In genomic region chr12:56137853-56138571, GRCh38 we compare ENCODE assay signal across 13 cellular contexts. TPM values are rescaled to one million over a fixed set of nuclear protein-coding genes. Genes with fewer than 3 reads are reported as not detected.
DNase-seq lines count a peak whose midpoint lies in the region; ATAC-seq, FAIRE-seq and TF ChIP-seq lines count a peak whose summit lies in the region.
"Had no signal": no experiment of that assay in that cellular context is flagged by ENCODE, and none has a peak within 500 bp of the region (broad histone marks: within the 10 kb centered on the region; RNA-seq: fewer than 3 reads in every experiment).

No MANE protein-coding gene starts in this region.

- no peak for DNase-seq in CD4-positive, alpha-beta memory T cell
- no peak for DNase-seq in HCT116 (ENCODE audit: low read depth, low spot score)
- DNase-seq in K562 (ENCODE audit: extremely low read depth in 1 of 4, low spot score in 3 of 4), result no peak
- DNase-seq in NCI-H1436 treated with DMSO at 0.1 percent for 48 hours (lab: John Stamatoyannopoulos, UW), result no peak
- DNase-seq in left colon, result no peak
- DNase-seq: activated CD8-positive, alpha-beta memory T cell treated with anti-CD3 and anti-CD28 coated beads for 24 hours; foreskin fibroblast; NCI-H1694; NCI-H446 treated with DMSO at 0.1 percent for 48 hours; SJCRH30; stimulated activated CD4-positive, alpha-beta T cell treated with anti-CD3 and anti-CD28 coated beads, Interleukin-15, amount 100 ng/mL, for 24 hours had no signal

- peak overlapping the region in 7 of 8 donors; percentile 19 to 84 (median 74) for H3K4me3 Mint-ChIP-seq in CD4-positive, alpha-beta memory T cell
- H3K4me3 Mint-ChIP-seq: central memory CD8-positive, alpha-beta T cell had no signal

- H3K36me3 ChIP-seq in CD4-positive, alpha-beta memory T cell (ENCODE audit: insufficient read depth, low read length), result peaks cover 83% of the 10 kb centered on the region
- peaks cover 40 to 70% of the 10 kb centered on the region in 2 experiments for H3K36me3 ChIP-seq in HCT116 (ENCODE audit: control insufficient read depth in 1 of 2, insufficient read depth in 2 of 2, low read length in 2 of 2)
- peaks cover 92% of the 10 kb centered on the region for H3K36me3 ChIP-seq in K562 (ENCODE audit: control insufficient read depth, insufficient read depth, low read length)

- H3K27ac ChIP-seq in CD4-positive, alpha-beta memory T cell (ENCODE audit: low read depth, low read length), result peak overlapping the region; percentile 22
- H3K27ac ChIP-seq in HCT116 (ENCODE audit: low read depth, low read length) (no peak overlapping the region), K562 (ENCODE audit: extremely low read depth, low read depth, low read length) (no peak overlapping the region)
- H3K27ac ChIP-seq: BLaER1 treated with 17β-estradiol and CSF1 and Interleukin-3, amounts not matched to agents 10 nM and 100 nM; SJCRH30 had no signal

- no peaks in the 10 kb centered on the region for H3K9me3 ChIP-seq in CD4-positive, alpha-beta memory T cell (ENCODE audit: control insufficient read depth in 1 of 2, low read length in 2 of 2)
- H3K9me3 ChIP-seq in HCT116 (ENCODE audit: control insufficient read depth in 1 of 2, insufficient read depth in 1 of 2, low read depth in 1 of 2, low read length in 2 of 2) (no peaks in the 10 kb centered on the region), K562 (replicated peaks; ENCODE audit: control insufficient read depth, insufficient read depth, low read depth, low read length) (no peaks in the 10 kb centered on the region)
- H3K9me3 ChIP-seq: BLaER1 treated with 17β-estradiol and CSF1 and Interleukin-3, amounts not matched to agents 10 nM and 100 nM; SJCRH30 had no signal

- no peaks in the 10 kb centered on the region for H3K9me2 ChIP-seq in HCT116 (ENCODE audit: insufficient read depth)

- no peak for FAIRE-seq in K562 (lab: Jason Lieb, UNC)

- no peaks in the 10 kb centered on the region for H3K79me2 ChIP-seq in HCT116 (ENCODE audit: insufficient read depth, low read length)
- H3K79me2 ChIP-seq in K562 (ENCODE audit: control insufficient read depth, insufficient read depth, low read length), result peaks cover 8% of the 10 kb centered on the region; the same call in 1 of the 3 replicates

- H3K9ac ChIP-seq in HCT116 (ENCODE audit: low read length) (no peak overlapping the region), K562 (ENCODE audit: insufficient read depth in 1 of 2, low read depth in 2 of 2, low read length in 2 of 2) (no peak overlapping the region; a peak in 1 of 4 replicates)
- H3K9ac ChIP-seq: BLaER1 treated with 17β-estradiol and CSF1 and Interleukin-3, amounts not matched to agents 10 nM and 100 nM had no signal

- CTCF ChIA-PET in CD4-positive, alpha-beta memory T cell (lab: Charles Lee; ENCODE audit: partially characterized antibody), result interaction anchor here (1.4 to 5.9 kb wide), 4 partner anchors 11 to 51 kb away, joined by 4 to 22 read pairs (median 12); partner anchors contain the start of genes ESYT1, MYL6, SMARCC2 and ZC3H10
- CTCF ChIA-PET in HCT116 (lab: Charles Lee) (no interaction called here), K562 (lab: Yijun Ruan, JAX; ENCODE audit: low intra/inter-chr PET ratio) (no interaction called here)

- TF ChIP-seq POLR2A in HCT116 (IDR thresholded peaks at IDR 0.05; ENCODE audit: borderline replicate concordance, extremely low read depth, insufficient read depth, insufficient read length) (no peak), K562 (conservative IDR thresholded peaks at IDR 0.05) (no peak)

- RAD21 ChIA-PET in HCT116 (lab: Charles Lee; ENCODE audit: low non-redundant PET in 1 of 2, low total read pairs in 2 of 2, uncharacterized antibody in 2 of 2, unreplicated experiment in 2 of 2), result no interaction called here

- H3K27ac Mint-ChIP-seq in CD4-positive, alpha-beta memory T cell, result peak overlapping the region; percentile 77 to 90 (median 86)

- in situ Hi-C loops in K562 (cut with MboI), result no loop called here

- H3K27me3 Mint-ChIP-seq in CD4-positive, alpha-beta memory T cell, result no peaks in the 10 kb centered on the region
- H3K27me3 Mint-ChIP-seq: central memory CD8-positive, alpha-beta T cell had no signal

- H4K20me1 ChIP-seq in HCT116 (ENCODE audit: insufficient read depth), result no peaks in the 10 kb centered on the region
- no peaks in the 10 kb centered on the region; the same call in 1 of the 2 replicates for H4K20me1 ChIP-seq in K562 (replicated peaks; ENCODE audit: control insufficient read depth, insufficient read depth, low read length)

- H3K4me1 ChIP-seq in CD4-positive, alpha-beta memory T cell (ENCODE audit: insufficient read depth, low read length), result peaks cover 74% of the 10 kb centered on the region
- H3K4me1 ChIP-seq in HCT116 (ENCODE audit: control insufficient read depth in 1 of 2, insufficient read depth in 2 of 2, low read length in 2 of 2) (no peaks in the 10 kb centered on the region), K562 (replicated peaks in 1 of 2; ENCODE audit: control insufficient read depth in 2 of 2, insufficient read depth in 2 of 2, low read length in 2 of 2) (no peaks in the 10 kb centered on the region; a peak in 1 of 5 replicates)
- H3K4me1 ChIP-seq: SJCRH30 had no signal

- intact Hi-C loops in CD4-positive, alpha-beta memory T cell (cut with micrococcal nuclease), result no loop called here
- intact Hi-C loops in HCT116 (cut with micrococcal nuclease), result no loop called here
- intact Hi-C loops in K562 (cut with micrococcal nuclease), result no loop called here
- intact Hi-C loops in left colon (cut with DNase I, micrococcal nuclease), result no loop called here

- H3K9me3 Mint-ChIP-seq in CD4-positive, alpha-beta memory T cell, result no peaks in the 10 kb centered on the region
- H3K9me3 Mint-ChIP-seq: central memory CD8-positive, alpha-beta T cell had no signal

- TF ChIP-seq RAD21 in HCT116 (IDR thresholded peaks at IDR 0.05; ENCODE audit: low read depth) (no peak), K562 (CRISPR knock-in tag; conservative IDR thresholded peaks at IDR 0.05 in 1 of 2, IDR thresholded peaks at IDR 0.05 in 1 of 2) (no peak)

- no peak for TF ChIP-seq CTCF in HCT116 (IDR thresholded peaks at IDR 0.05 in 2 of 3, conservative IDR thresholded peaks at IDR 0.05 in 1 of 3; ENCODE audit: borderline replicate concordance in 1 of 3, insufficient read depth in 1 of 3, low read depth in 2 of 3, low read length in 2 of 3)
- TF ChIP-seq CTCF in K562 (IDR thresholded peaks at IDR 0.05 in 2 of 3, conservative IDR thresholded peaks at IDR 0.05 in 1 of 3; ENCODE audit: insufficient read depth in 2 of 3, low read depth in 1 of 3, low read length in 3 of 3), result no peak

- ATAC-seq in HCT116, result no peak
- no peak; the same call in 2 of the 3 replicates for ATAC-seq in K562
- ATAC-seq in left colon, result no peak

- BruUV-seq in HCT116 (replicated peaks; lab: Mats Ljungman, UMichigan) (TSS peak; percentile 4), K562 (replicated peaks; lab: Mats Ljungman, UMichigan) (no TSS peak)

- WGBS in K562 (ENCODE audit: insufficient coverage, low coverage, missing lambda C conversion rate), result 96% methylated on average over 14 of the region's 14 CpGs

- H3K9me1 ChIP-seq in K562 (ENCODE audit: control insufficient read depth, insufficient read depth, low read length), result no peaks in the 10 kb centered on the region

- H3K4me2 ChIP-seq in HCT116 (ENCODE audit: low read length) (no peak overlapping the region), K562 (ENCODE audit: insufficient read depth, low read length) (no peak overlapping the region)
- H3K4me2 ChIP-seq: BLaER1 treated with 17β-estradiol and CSF1 and Interleukin-3, amounts not matched to agents 10 nM and 100 nM had no signal

- no peaks in the 10 kb centered on the region for H3K27me3 ChIP-seq in CD4-positive, alpha-beta memory T cell (ENCODE audit: insufficient read depth, low read length)
- H3K27me3 ChIP-seq in HCT116 (ENCODE audit: insufficient read depth, low read length), result no peaks in the 10 kb centered on the region
- H3K27me3 ChIP-seq in K562 (ENCODE audit: control insufficient read depth in 2 of 2, insufficient read depth in 2 of 2, low read length in 2 of 2), result no peaks in the 10 kb centered on the region
- H3K27me3 ChIP-seq: BLaER1 treated with 17β-estradiol and CSF1 and Interleukin-3, amounts not matched to agents 10 nM and 100 nM; SJCRH30 had no signal

- peaks cover 41 to 72% (median 54%) of the 10 kb centered on the region in 4 donors for H3K4me1 Mint-ChIP-seq in CD4-positive, alpha-beta memory T cell

- H3K36me3 Mint-ChIP-seq in CD4-positive, alpha-beta memory T cell, result peaks cover 74 to 78% of the 10 kb centered on the region in 2 donors

- no peak for TF ChIP-seq EP300 in K562 (IDR thresholded peaks at IDR 0.05; ENCODE audit: low read length)

- POLR2A ChIA-PET in CD4-positive, alpha-beta memory T cell (lab: Charles Lee; ENCODE audit: partially characterized antibody), result interaction anchor here (0.6 to 5.1 kb wide), 10 partner anchors 10 to 1454 kb away, joined by 3 to 63 read pairs (median 6); partner anchors contain the start of genes ESYT1, MYL6, PA2G4 and RPL41
- POLR2A ChIA-PET in HCT116 (lab: Charles Lee), result interaction anchor here (0.9 kb wide), 1 partner anchor 10 kb away, joined by 3 read pairs; the partner anchor contains the start of gene ESYT1
- POLR2A ChIA-PET in K562 (lab: Yijun Ruan, JAX), result interaction anchor here (0.8 to 1.5 kb wide), 5 partner anchors 9 to 133 kb away, joined by 3 to 7 read pairs (median 3); partner anchors contain the start of gene ZC3H10

- H3K4me3 ChIP-seq in CD4-positive, alpha-beta memory T cell (ENCODE audit: low read length in 2 of 2), result no peak overlapping the region
- H3K4me3 ChIP-seq in HCT116 (replicated peaks in 1 of 2; ENCODE audit: low read depth in 1 of 2, low read length in 2 of 2) (no peak overlapping the region), K562 (no peak overlapping the region)
- H3K4me3 ChIP-seq: BLaER1 treated with 17β-estradiol and CSF1 and Interleukin-3, amounts not matched to agents 10 nM and 100 nM; SJCRH30 had no signal

- H2AFZ ChIP-seq in HCT116 (ENCODE audit: low read depth, low read length, poor library complexity, severe bottlenecking) (no peak overlapping the region), K562 (ENCODE audit: low read depth, low read length) (no peak overlapping the region)

RNA-seq across cellular contexts. Expression of gene ESYT1, which starts 9.9 kb away (rescaled TPM):
- 100 to 1,000 TPM; 249 to 258 TPM for total RNA-seq in CD4-positive, alpha-beta memory T cell
- polyA plus RNA-seq in CD4-positive, alpha-beta memory T cell, result 100 to 1,000 TPM; 395 to 690 TPM
- total RNA-seq in HCT116 (2021; ENCODE audit: unreplicated experiment) (80.9 TPM), K562 (2014; rRNA removed) (176 and 237 TPM in 2 replicates), K562 (2014; rRNA removed; fragmentation: Illumina TruSeq; extraction: Trizol) (113 and 132 TPM in 2 replicates), K562 (2015; rRNA removed; fragmentation: Illumina TruSeq; extraction: Trizol) (132 and 133 TPM in 2 replicates), K562 (2021) (237 and 251 TPM in 2 replicates), left colon (10 to 100 TPM; 44.4 to 48.6 TPM)
- polyA plus RNA-seq in HCT116 (2012), result 67.3 and 87.6 TPM in 2 replicates
- total RNA-seq in K562 (2011; cell fraction: chromatin; rRNA removed; ENCODE audit: low replicate concordance), result 495 and 946 TPM in 2 replicates
- total RNA-seq in K562 (2011; cell fraction: nucleolus; rRNA removed), result 651 and 665 TPM in 2 replicates
- total RNA-seq in K562 (2011; cell fraction: nucleoplasm; rRNA removed), result 590 and 653 TPM in 2 replicates
- polyA plus RNA-seq in K562 (2011; rRNA removed) (164 and 228 TPM in 2 replicates), K562 (2014; fragmentation: Illumina TruSeq; extraction: Trizol) (396 and 420 TPM in 2 replicates), K562 (2014; fragmentation: Nextera tagmentation; extraction: Ambion mirVana) (100 to 1,000 TPM; 156 to 194 TPM), K562 (2014; rRNA removed) (146 and 160 TPM in 2 replicates)
- 207 and 344 TPM in 2 replicates for polyA plus RNA-seq in K562 (2011; cell fraction: cytosol; rRNA removed)
- polyA plus RNA-seq in K562 (2011; cell fraction: nucleus; rRNA removed), result 429 and 469 TPM in 2 replicates
- 168 and 357 TPM in 2 replicates for polyA plus RNA-seq in K562 (2012)
- 245 and 274 TPM in 2 replicates for polyA minus RNA-seq in K562 (2011; rRNA and poly(A)+ RNA removed)
- polyA minus RNA-seq in K562 (2011; cell fraction: cytosol; rRNA and poly(A)+ RNA removed), result 212 and 259 TPM in 2 replicates
- 126 and 169 TPM in 2 replicates for polyA minus RNA-seq in K562 (2011; cell fraction: nucleus; rRNA and poly(A)+ RNA removed)

RNA-seq across cellular contexts. Expression of gene MYL6B, which starts 14.4 kb away (rescaled TPM):
- total RNA-seq in CD4-positive, alpha-beta memory T cell, result 1 to 10 TPM; 2.6 to 3.4 TPM
- polyA plus RNA-seq in CD4-positive, alpha-beta memory T cell, result 1 to 10 TPM; 1.8 to 4.8 TPM
- total RNA-seq in HCT116 (2021; ENCODE audit: unreplicated experiment) (94.3 TPM), K562 (2014; rRNA removed) (67.3 and 70.7 TPM in 2 replicates), K562 (2014; rRNA removed; fragmentation: Illumina TruSeq; extraction: Trizol) (32.9 and 42.8 TPM in 2 replicates), K562 (2015; rRNA removed; fragmentation: Illumina TruSeq; extraction: Trizol) (65.2 and 69.4 TPM in 2 replicates), K562 (2021) (77.3 and 95.4 TPM in 2 replicates), left colon (10 to 100 TPM; 17.1 to 21.9 TPM)
- polyA plus RNA-seq in HCT116 (2012), result 92.6 and 103 TPM in 2 replicates
- 35.1 and 55.9 TPM in 2 replicates for total RNA-seq in K562 (2011; cell fraction: chromatin; rRNA removed; ENCODE audit: low replicate concordance)
- 41.3 and 44.7 TPM in 2 replicates for total RNA-seq in K562 (2011; cell fraction: nucleolus; rRNA removed)
- total RNA-seq in K562 (2011; cell fraction: nucleoplasm; rRNA removed), result 39.9 and 49.7 TPM in 2 replicates
- polyA plus RNA-seq in K562 (2011; rRNA removed) (65.7 and 66.5 TPM in 2 replicates), K562 (2014; fragmentation: Illumina TruSeq; extraction: Trizol) (55.7 and 65.2 TPM in 2 replicates), K562 (2014; fragmentation: Nextera tagmentation; extraction: Ambion mirVana) (10 to 100 TPM; 48.2 to 68.6 TPM), K562 (2014; rRNA removed) (69.7 and 75.5 TPM in 2 replicates)
- polyA plus RNA-seq in K562 (2011; cell fraction: cytosol; rRNA removed), result 64.6 and 71.6 TPM in 2 replicates
- polyA plus RNA-seq in K562 (2011; cell fraction: nucleus; rRNA removed), result 40.3 and 43.8 TPM in 2 replicates
- 67.7 and 86.1 TPM in 2 replicates for polyA plus RNA-seq in K562 (2012)
- polyA minus RNA-seq in K562 (2011; rRNA and poly(A)+ RNA removed), result 29.8 and 36.9 TPM in 2 replicates
- 14.5 and 23.7 TPM in 2 replicates for polyA minus RNA-seq in K562 (2011; cell fraction: cytosol; rRNA and poly(A)+ RNA removed)
- 14.0 and 19.5 TPM in 2 replicates for polyA minus RNA-seq in K562 (2011; cell fraction: nucleus; rRNA and poly(A)+ RNA removed)

RNA-seq across cellular contexts. Expression of gene ZC3H10, which starts 19.9 kb away (rescaled TPM):
- total RNA-seq in CD4-positive, alpha-beta memory T cell, result 10 to 100 TPM; 16.3 to 19.6 TPM
- polyA plus RNA-seq in CD4-positive, alpha-beta memory T cell, result 1 to 10 TPM in 1 of 2 donors, under 1 TPM in 1; 0.27 to 3.9 TPM
- total RNA-seq in HCT116 (2021; ENCODE audit: unreplicated experiment), result 8.7 TPM
- 3.6 and 3.7 TPM in 2 replicates for polyA plus RNA-seq in HCT116 (2012)
- total RNA-seq in K562 (2011; cell fraction: chromatin; rRNA removed; ENCODE audit: low replicate concordance), result 9.2 and 15.6 TPM in 2 replicates
- 12.5 and 14.0 TPM in 2 replicates for total RNA-seq in K562 (2011; cell fraction: nucleolus; rRNA removed)
- total RNA-seq in K562 (2011; cell fraction: nucleoplasm; rRNA removed), result 16.0 and 23.7 TPM in 2 replicates
- total RNA-seq in K562 (2014; rRNA removed), result 2.2 and 2.3 TPM in 2 replicates
- 2.4 and 2.7 TPM in 2 replicates for total RNA-seq in K562 (2014; rRNA removed; fragmentation: Illumina TruSeq; extraction: Trizol)
- 3.0 and 3.8 TPM in 2 replicates for total RNA-seq in K562 (2015; rRNA removed; fragmentation: Illumina TruSeq; extraction: Trizol)
- 3.3 and 4.1 TPM in 2 replicates for total RNA-seq in K562 (2021)
- polyA plus RNA-seq in K562 (2011; rRNA removed), result 1.0 and 1.1 TPM in 2 replicates
- 1.1 and 1.5 TPM in 2 replicates for polyA plus RNA-seq in K562 (2011; cell fraction: cytosol; rRNA removed)
- polyA plus RNA-seq in K562 (2011; cell fraction: nucleus; rRNA removed), result 3.3 and 4.3 TPM in 2 replicates
- polyA plus RNA-seq in K562 (2012), result 1.9 and 2.8 TPM in 2 replicates
- polyA plus RNA-seq in K562 (2014; fragmentation: Illumina TruSeq; extraction: Trizol), result 1.6 and 1.9 TPM in 2 replicates
- under 1 TPM; 0.31 to 0.46 TPM for polyA plus RNA-seq in K562 (2014; fragmentation: Nextera tagmentation; extraction: Ambion mirVana)
- 1.4 and 1.7 TPM in 2 replicates for polyA plus RNA-seq in K562 (2014; rRNA removed)
- polyA minus RNA-seq in K562 (2011; rRNA and poly(A)+ RNA removed), result 5.3 and 6.2 TPM in 2 replicates
- polyA minus RNA-seq in K562 (2011; cell fraction: cytosol; rRNA and poly(A)+ RNA removed), result 0.95 and 1.5 TPM in 2 replicates
- polyA minus RNA-seq in K562 (2011; cell fraction: nucleus; rRNA and poly(A)+ RNA removed), result 9.2 and 17.8 TPM in 2 replicates
- total RNA-seq in left colon, result 1 to 10 TPM; 3.5 to 4.1 TPM

RNA-seq across cellular contexts. Expression of gene MYL6, which starts 20.1 kb away (rescaled TPM):
- total RNA-seq in CD4-positive, alpha-beta memory T cell, result 100 to 1,000 TPM; 567 to 589 TPM
- 1,000 to 10,000 TPM; 2,141 to 3,317 TPM for polyA plus RNA-seq in CD4-positive, alpha-beta memory T cell
- total RNA-seq in HCT116 (2021; ENCODE audit: unreplicated experiment), result 554 TPM
- 910 and 946 TPM in 2 replicates for polyA plus RNA-seq in HCT116 (2012)
- total RNA-seq in K562 (2011; cell fraction: chromatin; rRNA removed; ENCODE audit: low replicate concordance), result 310 and 505 TPM in 2 replicates
- total RNA-seq in K562 (2011; cell fraction: nucleolus; rRNA removed), result 376 and 393 TPM in 2 replicates
- total RNA-seq in K562 (2011; cell fraction: nucleoplasm; rRNA removed), result 418 and 429 TPM in 2 replicates
- total RNA-seq in K562 (2014; rRNA removed), result 732 and 768 TPM in 2 replicates
- total RNA-seq in K562 (2014; rRNA removed; fragmentation: Illumina TruSeq; extraction: Trizol), result 816 and 934 TPM in 2 replicates
- 939 and 958 TPM in 2 replicates for total RNA-seq in K562 (2015; rRNA removed; fragmentation: Illumina TruSeq; extraction: Trizol)
- 535 and 557 TPM in 2 replicates for total RNA-seq in K562 (2021)
- 1,427 and 1,548 TPM in 2 replicates for polyA plus RNA-seq in K562 (2011; rRNA removed)
- 926 and 1,517 TPM in 2 replicates for polyA plus RNA-seq in K562 (2011; cell fraction: cytosol; rRNA removed)
- 539 and 809 TPM in 2 replicates for polyA plus RNA-seq in K562 (2011; cell fraction: nucleus; rRNA removed)
- polyA plus RNA-seq in K562 (2012), result 904 and 962 TPM in 2 replicates
- polyA plus RNA-seq in K562 (2014; fragmentation: Illumina TruSeq; extraction: Trizol), result 745 and 824 TPM in 2 replicates
- 1,000 to 10,000 TPM; 1,377 to 1,664 TPM for polyA plus RNA-seq in K562 (2014; fragmentation: Nextera tagmentation; extraction: Ambion mirVana)
- 954 and 1,028 TPM in 2 replicates for polyA plus RNA-seq in K562 (2014; rRNA removed)
- polyA minus RNA-seq in K562 (2011; rRNA and poly(A)+ RNA removed), result 374 and 408 TPM in 2 replicates
- polyA minus RNA-seq in K562 (2011; cell fraction: cytosol; rRNA and poly(A)+ RNA removed), result 157 and 158 TPM in 2 replicates
- 136 and 283 TPM in 2 replicates for polyA minus RNA-seq in K562 (2011; cell fraction: nucleus; rRNA and poly(A)+ RNA removed)
- 1,000 to 10,000 TPM; 1,832 to 2,224 TPM for total RNA-seq in left colon

RNA-seq across cellular contexts. Expression of gene RPL41, which starts 21.6 kb away (rescaled TPM):
- 1,000 to 10,000 TPM; 5,438 to 5,728 TPM for total RNA-seq in CD4-positive, alpha-beta memory T cell
- 1,000 to 10,000 TPM; 6,058 to 8,691 TPM for polyA plus RNA-seq in CD4-positive, alpha-beta memory T cell
- 4,327 TPM for total RNA-seq in HCT116 (2021; ENCODE audit: unreplicated experiment)
- polyA plus RNA-seq in HCT116 (2012), result 11,465 and 11,614 TPM in 2 replicates
- 471 and 502 TPM in 2 replicates for total RNA-seq in K562 (2011; cell fraction: chromatin; rRNA removed; ENCODE audit: low replicate concordance)
- 714 and 769 TPM in 2 replicates for total RNA-seq in K562 (2011; cell fraction: nucleolus; rRNA removed)
- 1,389 and 2,616 TPM in 2 replicates for total RNA-seq in K562 (2011; cell fraction: nucleoplasm; rRNA removed)
- 4,680 and 5,042 TPM in 2 replicates for total RNA-seq in K562 (2014; rRNA removed)
- 4,828 and 4,834 TPM in 2 replicates for total RNA-seq in K562 (2014; rRNA removed; fragmentation: Illumina TruSeq; extraction: Trizol)
- total RNA-seq in K562 (2015; rRNA removed; fragmentation: Illumina TruSeq; extraction: Trizol), result 4,355 and 4,529 TPM in 2 replicates
- 3,403 and 3,805 TPM in 2 replicates for total RNA-seq in K562 (2021)
- polyA plus RNA-seq in K562 (2011; rRNA removed), result 9,327 and 10,494 TPM in 2 replicates
- polyA plus RNA-seq in K562 (2011; cell fraction: cytosol; rRNA removed), result 7,179 and 13,806 TPM in 2 replicates
- polyA plus RNA-seq in K562 (2011; cell fraction: nucleus; rRNA removed), result 2,948 and 5,202 TPM in 2 replicates
- polyA plus RNA-seq in K562 (2012), result 7,782 and 11,481 TPM in 2 replicates
- polyA plus RNA-seq in K562 (2014; fragmentation: Illumina TruSeq; extraction: Trizol), result 5,551 and 5,604 TPM in 2 replicates
- polyA plus RNA-seq in K562 (2014; fragmentation: Nextera tagmentation; extraction: Ambion mirVana), result over 10,000 TPM; 10,697 to 11,276 TPM
- 6,115 and 7,868 TPM in 2 replicates for polyA plus RNA-seq in K562 (2014; rRNA removed)
- 1,996 and 2,558 TPM in 2 replicates for polyA minus RNA-seq in K562 (2011; rRNA and poly(A)+ RNA removed)
- polyA minus RNA-seq in K562 (2011; cell fraction: cytosol; rRNA and poly(A)+ RNA removed), result 912 and 1,093 TPM in 2 replicates
- polyA minus RNA-seq in K562 (2011; cell fraction: nucleus; rRNA and poly(A)+ RNA removed), result 197 and 533 TPM in 2 replicates
- total RNA-seq in left colon, result 1,000 to 10,000 TPM; 2,955 to 2,956 TPM

Comparison
In these comparisons a context has a peak if more than half of its experiments do, and no peak if none do; other contexts are left out.
1. RNA of gene MYL6B, which starts 14.4 kb away (total RNA-seq): 94.3 TPM in HCT116 (single experiment), 32.9 to 95.4 TPM in K562 and 17.1 to 21.9 TPM in left colon; 2.6 to 3.4 TPM in CD4-positive, alpha-beta memory T cell; every median in the first group is over 4 times any median in the second.